ENCODE assay signal across 8 cellular contexts in the genomic region with DNA sequence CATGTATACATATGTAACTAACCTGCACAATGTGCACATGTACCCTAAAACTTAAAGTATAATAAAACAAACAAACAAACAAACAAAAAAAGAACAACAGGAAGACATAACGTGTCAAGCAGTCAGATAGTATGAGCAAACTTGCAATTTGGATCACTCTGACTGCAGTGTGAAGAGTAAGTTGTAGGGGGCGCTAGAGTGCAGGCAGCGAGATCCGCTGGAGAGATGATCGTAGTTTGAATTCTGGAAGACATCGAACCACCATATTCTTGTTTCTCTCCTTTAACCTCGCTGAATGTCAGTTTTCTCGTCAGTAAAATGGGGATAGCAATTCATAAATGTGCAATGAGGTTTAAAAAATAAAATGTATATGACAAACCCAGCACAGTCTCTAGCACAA.
DNase-seq lines count a peak whose midpoint lies in the region; TF ChIP-seq lines count a peak whose summit lies in the region.

No MANE protein-coding gene starts in this region.

- no peaks in the 10 kb centered on the region for H3K79me2 ChIP-seq in OCI-LY7 (ENCODE audit: insufficient read depth, low read depth, low read length)

- H3K4me1 ChIP-seq in OCI-LY7 (ENCODE audit: insufficient read depth, low read length, poor library complexity, severe bottlenecking), result no peaks in the 10 kb centered on the region

- DNase-seq in AG04449 (ENCODE audit: low read depth, low spot score) (no peak), OCI-LY7 (ENCODE audit: low spot score) (no peak), fibroblast of mammary gland (ENCODE audit: low read depth) (no peak), EL (no peak), cortex of kidney (lab: John Stamatoyannopoulos, UW) (no peak), activated gamma-delta T cell (lab: John Stamatoyannopoulos, UW) (no peak)
- DNase-seq in stimulated activated CD4-positive, alpha-beta T cell treated with anti-CD3 and anti-CD28 coated beads, Interleukin-1b, Interleukin-23, amount 100 ng/mL, for 48 hours, result no peak

- no peaks in the 10 kb centered on the region for H4K20me1 ChIP-seq in OCI-LY7 (ENCODE audit: insufficient read depth, low read length)

- intact Hi-C loops in OCI-LY7 (cut with micrococcal nuclease; ENCODE audit: unreplicated experiment), result no loop called here

- H3K9me3 ChIP-seq in OCI-LY7 (ENCODE audit: low read length), result no peaks in the 10 kb centered on the region

- no peak overlapping the region for H2AFZ ChIP-seq in OCI-LY7 (ENCODE audit: low read length)

- no peaks in the 10 kb centered on the region for H3K9me2 ChIP-seq in OCI-LY7 (ENCODE audit: insufficient read depth, low read length)

- no peak overlapping the region for H3K4me2 ChIP-seq in OCI-LY7 (ENCODE audit: low read length)

- POLR2A ChIA-PET in AG04449 (lab: Yijun Ruan, JAX), result no interaction called here
- POLR2A ChIA-PET in OCI-LY7 (lab: Charles Lee), result no interaction called here

- no peaks in the 10 kb centered on the region for H3K36me3 ChIP-seq in OCI-LY7 (ENCODE audit: insufficient read depth, low read length)

- CTCF ChIA-PET in AG04449 (lab: Yijun Ruan, JAX) (no interaction called here), OCI-LY7 (lab: Charles Lee; ENCODE audit: unreplicated experiment) (no interaction called here)

- H3K4me3 ChIP-seq in AG04449 (ENCODE audit: low read depth, low read length) (no peak overlapping the region), OCI-LY7 (ENCODE audit: low read depth, low read length, poor library complexity, severe bottlenecking) (no peak overlapping the region), fibroblast of mammary gland (ENCODE audit: control insufficient read depth, low read depth, low read length) (no peak overlapping the region)

- H3K27ac ChIP-seq in OCI-LY7 (ENCODE audit: low read depth, low read length, poor library complexity, severe bottlenecking), result no peak overlapping the region

- BruUV-seq in OCI-LY7 (replicated peaks; lab: Mats Ljungman, UMichigan), result no TSS peak

- TF ChIP-seq CTCF in AG04449 (IDR thresholded peaks at IDR 0.05; ENCODE audit: insufficient read depth, low read length, missing control alignments) (peak; percentile 11), GM12872 (IDR thresholded peaks at IDR 0.05; ENCODE audit: insufficient read depth, low read depth, low read length) (peak; percentile 54; the same call in 2 of the 3 replicates), OCI-LY7 (conservative IDR thresholded peaks at IDR 0.05; ENCODE audit: low read length) (peak; percentile 72), fibroblast of mammary gland (conservative IDR thresholded peaks at IDR 0.05; ENCODE audit: control insufficient read depth, insufficient read depth, low read depth, low read length) (peak; percentile 43)

Comparison
In these comparisons a context has a peak if more than half of its experiments do, and no peak if none do; other contexts are left out.
1. CTCF ChIP-seq: peak in every context shown above with its lines; median percentile 72 in OCI-LY7; 54 in GM12872; 43 in fibroblast of mammary gland; 11 in AG04449.